Comparison of ENCODE assay signal across 2 cellular contexts in genomic region chr1:62349470-62350233, GRCh38.
TF ChIP-seq lines count a peak whose summit lies in the region.

No MANE protein-coding gene starts in this region.

TF ChIP-seq in HepG2, 621 proteins besides CTCF, POLR2A, EP300 and RAD21 (continued from another document and continues in another):
- no peak for TF ChIP-seq NR2F2 (IDR thresholded peaks at IDR 0.05; ENCODE audit: borderline replicate concordance, low read depth)
- no peak for TF ChIP-seq IKZF4 (CRISPR knock-in tag; IDR thresholded peaks at IDR 0.05; ENCODE audit: borderline replicate concordance, low read depth, not compliant biosample characterization)
- TF ChIP-seq, protein P1, sequence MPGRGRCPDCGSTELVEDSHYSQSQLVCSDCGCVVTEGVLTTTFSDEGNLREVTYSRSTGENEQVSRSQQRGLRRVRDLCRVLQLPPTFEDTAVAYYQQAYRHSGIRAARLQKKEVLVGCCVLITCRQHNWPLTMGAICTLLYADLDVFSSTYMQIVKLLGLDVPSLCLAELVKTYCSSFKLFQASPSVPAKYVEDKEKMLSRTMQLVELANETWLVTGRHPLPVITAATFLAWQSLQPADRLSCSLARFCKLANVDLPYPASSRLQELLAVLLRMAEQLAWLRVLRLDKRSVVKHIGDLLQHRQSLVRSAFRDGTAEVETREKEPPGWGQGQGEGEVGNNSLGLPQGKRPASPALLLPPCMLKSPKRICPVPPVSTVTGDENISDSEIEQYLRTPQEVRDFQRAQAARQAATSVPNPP (CRISPR knock-in tag; IDR thresholded peaks at IDR 0.05), result no peak
- TF ChIP-seq ZNF800 (CRISPR knock-in tag; IDR thresholded peaks at IDR 0.05), result no peak
- TF ChIP-seq ATF7-NPFF (CRISPR knock-in tag; IDR thresholded peaks at IDR 0.05; ENCODE audit: low read depth), result no peak
- TF ChIP-seq PCBP1 (IDR thresholded peaks at IDR 0.05; ENCODE audit: borderline replicate concordance, low read depth, low read length), result 0 out of 2 replicates have a peak, but pooled peaks have one; percentile 31
- peak; percentile 41 to 55 for TF ChIP-seq MAFK (conservative IDR thresholded peaks at IDR 0.05 in 1 of 2, IDR thresholded peaks at IDR 0.05 in 1 of 2; ENCODE audit: low read length in 2 of 2)
- TF ChIP-seq ATM (IDR thresholded peaks at IDR 0.05; ENCODE audit: borderline replicate concordance), result no peak
- TF ChIP-seq ARID4A (CRISPR knock-in tag; IDR thresholded peaks at IDR 0.05; ENCODE audit: borderline replicate concordance), result no peak
- TF ChIP-seq PRDM10 (CRISPR knock-in tag; IDR thresholded peaks at IDR 0.05; ENCODE audit: low read depth), result no peak
- TF ChIP-seq MAFF (IDR thresholded peaks at IDR 0.05; ENCODE audit: low read depth, low read length), result peak; percentile 56
- peak; percentile 90 for TF ChIP-seq HNRNPK (IDR thresholded peaks at IDR 0.05; ENCODE audit: low read depth, low read length, poor library complexity, severe bottlenecking)

TF ChIP-seq in K562, 482 proteins besides CTCF, POLR2A, EP300 and RAD21:
- TF ChIP-seq MAFG (tag; conservative IDR thresholded peaks at IDR 0.05) (0 out of 2 replicates have a peak, but pooled peaks have one; percentile 20), KDM5B (IDR thresholded peaks at IDR 0.05; ENCODE audit: insufficient replicate concordance, low read depth, low read length) (no peak), POLR2B (IDR thresholded peaks at IDR 0.05; ENCODE audit: low read depth, partially characterized antibody) (no peak), ZNF197 (CRISPR knock-in tag; IDR thresholded peaks at IDR 0.05; ENCODE audit: low read depth) (no peak), HNRNPK (IDR thresholded peaks at IDR 0.05; ENCODE audit: low read depth, low read length, poor library complexity, severe bottlenecking) (peak; percentile 51)
